1 cellular context compared by ENCODE assay signal in the genomic region with DNA sequence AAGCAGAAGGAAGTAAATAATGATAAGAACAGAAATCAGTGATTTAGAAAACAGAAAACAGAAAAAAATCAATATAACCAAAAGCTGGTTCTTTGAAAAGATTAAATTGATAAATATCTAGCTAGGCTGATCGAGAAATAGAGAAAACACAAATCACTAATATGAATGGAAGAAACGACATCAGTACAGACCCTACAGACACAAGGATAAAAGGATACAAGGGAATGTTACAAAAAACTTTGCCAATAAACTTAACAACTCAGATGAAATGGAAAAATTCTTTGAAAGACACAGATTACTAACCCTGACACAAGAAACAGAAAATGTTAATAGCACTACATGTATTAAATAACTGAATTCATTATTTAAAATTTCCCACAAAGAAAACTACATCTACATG.
TF ChIP-seq lines count a peak whose summit lies in the region.

No MANE protein-coding gene starts in this region.

TF ChIP-seq in HEK293, 187 proteins besides CTCF, POLR2A, EP300 and RAD21 (continued from another document):
- TF ChIP-seq ZBTB7A (tag by site-specific recombination; IDR thresholded peaks at IDR 0.05; ENCODE audit: low read depth) (no peak), SP3 (tag by site-specific recombination; IDR thresholded peaks at IDR 0.05) (no peak), ZNF747 (tag by site-specific recombination; IDR thresholded peaks at IDR 0.05) (no peak), ZNF621 (tag by site-specific recombination; IDR thresholded peaks at IDR 0.05) (no peak), ZNF19 (tag by site-specific recombination; IDR thresholded peaks at IDR 0.05; ENCODE audit: low read depth) (no peak), SP7 (tag by site-specific recombination; IDR thresholded peaks at IDR 0.05) (no peak), SCRT1 (tag by site-specific recombination; IDR thresholded peaks at IDR 0.05; ENCODE audit: borderline replicate concordance) (no peak), ZNF23 (tag by site-specific recombination; IDR thresholded peaks at IDR 0.05; ENCODE audit: borderline replicate concordance) (no peak)
TF ChIP-seq in HEK293: peak in this region for 4.
